12 cellular contexts compared by ENCODE assay signal in the genomic region with DNA sequence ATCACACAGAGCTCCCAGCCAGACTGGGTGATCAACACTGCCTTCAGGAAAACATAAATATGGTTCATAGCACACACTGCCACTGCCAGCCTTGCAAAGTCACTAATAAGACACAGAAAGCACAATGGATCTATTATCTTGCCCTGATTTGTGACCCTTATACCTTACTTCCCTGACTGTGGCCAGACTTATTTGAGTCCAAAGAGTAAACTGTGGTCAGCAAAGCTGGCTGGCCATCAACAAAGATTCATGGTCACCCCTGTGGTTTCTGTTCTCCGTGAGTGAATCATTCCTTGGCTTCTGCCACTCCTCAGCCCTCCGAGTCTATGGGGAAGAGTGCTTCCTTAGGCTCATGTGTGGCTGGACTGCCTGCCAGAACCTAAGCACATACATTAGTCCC.
DNase-seq lines count a peak whose midpoint lies in the region; ATAC-seq, FAIRE-seq and TF ChIP-seq lines count a peak whose summit lies in the region.
"Had no signal": no experiment of that assay in that cellular context is flagged by ENCODE, and none has a peak within 500 bp of the region (broad histone marks: within the 10 kb centered on the region; RNA-seq: fewer than 3 reads in every experiment).

No MANE protein-coding gene starts in this region.

- H2BK15ac ChIP-seq in H1 (ENCODE audit: low read length): no peak overlapping the region

- BruUV-seq in HepG2 (replicated peaks; lab: Mats Ljungman, UMichigan): no TSS peak

- H2BK120ac ChIP-seq in H1 (replicated peaks; ENCODE audit: low read depth, low read length): no peak overlapping the region

- POLR2A ChIA-PET in H1 (lab: Charles Lee; ENCODE audit: partially characterized antibody): no interaction called here
- POLR2A ChIA-PET in HepG2 (lab: Yijun Ruan, JAX): no interaction called here

- FAIRE-seq in H1 (lab: Jason Lieb, UNC) (no peak), HepG2 (lab: Jason Lieb, UNC) (no peak)

- no peak overlapping the region for H3K4me3 ChIP-seq in H1 (ENCODE audit: extremely low read depth in 1 of 4, insufficient read depth in 2 of 4, low read depth in 3 of 4, low read length in 4 of 4)
- H3K4me3 ChIP-seq in HepG2 (replicated peaks in 1 of 3; ENCODE audit: insufficient read depth in 1 of 3, low read depth in 2 of 3, low read length in 3 of 3): 0 out of 6 replicates have a peak overlapping the region, but pooled peaks of 1 of the 3 experiments have one; percentile 9
- H3K4me3 ChIP-seq: BLaER1, Peyer's patch, transverse colon had no signal

- H3K27me3 ChIP-seq in H1 (replicated peaks in 1 of 4; ENCODE audit: control insufficient read depth in 3 of 4, extremely low read depth in 1 of 4, insufficient read depth in 3 of 4, low read length in 3 of 4) (no peaks in the 10 kb centered on the region), HepG2 (ENCODE audit: control insufficient read depth in 1 of 2, insufficient read depth in 2 of 2, low read length in 2 of 2) (no peaks in the 10 kb centered on the region; a peak in 1 of 5 replicates)
- H3K27me3 ChIP-seq: BLaER1, Peyer's patch, transverse colon had no signal

- H3K18ac ChIP-seq in H1 (ENCODE audit: extremely low read depth, low read length): no peak overlapping the region

- H2BK5ac ChIP-seq in H1 (ENCODE audit: low read depth, low read length): no peak overlapping the region

- H3K27ac ChIP-seq in H1 (ENCODE audit: low read depth, low read length) (no peak overlapping the region), HepG2 (ENCODE audit: extremely low read length, insufficient read depth, low read length) (no peak overlapping the region)
- H3K27ac ChIP-seq: BLaER1, Peyer's patch, transverse colon had no signal

- H3K36me3 ChIP-seq in H1 (ENCODE audit: control insufficient read depth in 2 of 4, insufficient read depth in 4 of 4, low read length in 3 of 4) (no peaks in the 10 kb centered on the region), HepG2 (replicated peaks in 1 of 2; ENCODE audit: control insufficient read depth in 1 of 2, insufficient read depth in 2 of 2, low read length in 2 of 2) (no peaks in the 10 kb centered on the region)
- H3K36me3 ChIP-seq: BLaER1, Peyer's patch, transverse colon had no signal

- no peak for TF ChIP-seq POLR2A in H1 (IDR thresholded peaks at IDR 0.05; ENCODE audit: control extremely low read depth in 1 of 2, low read depth in 2 of 2, low read length in 2 of 2)
- TF ChIP-seq POLR2A in HepG2 (IDR thresholded peaks at IDR 0.05; ENCODE audit: insufficient read depth in 1 of 2, low read depth in 2 of 2, low read length in 2 of 2): no peak

- H3K9ac ChIP-seq in H1 (replicated peaks in 1 of 4; ENCODE audit: extremely low read depth in 1 of 4, low read depth in 3 of 4, low read length in 3 of 4): no peak overlapping the region
- H3K9ac ChIP-seq in HepG2 (ENCODE audit: insufficient read depth, low read depth, low read length): no peak overlapping the region
- H3K9ac ChIP-seq: BLaER1 had no signal

- H3K79me2 ChIP-seq in H1 (ENCODE audit: control insufficient read depth in 1 of 2, insufficient read depth in 2 of 2, low read length in 2 of 2) (no peaks in the 10 kb centered on the region), HepG2 (ENCODE audit: insufficient read depth, low read length) (no peaks in the 10 kb centered on the region)

- no peak overlapping the region for H3K4me2 ChIP-seq in H1 (ENCODE audit: insufficient read depth in 1 of 2, low read depth in 2 of 2, low read length in 2 of 2)
- peak overlapping the region; percentile 61 for H3K4me2 ChIP-seq in HepG2 (ENCODE audit: low read depth, low read length)
- H3K4me2 ChIP-seq: BLaER1 had no signal

- no peak overlapping the region for H3K23ac ChIP-seq in H1 (ENCODE audit: insufficient read length)

- no peak for TF ChIP-seq EP300 in H1 (IDR thresholded peaks at IDR 0.05; ENCODE audit: borderline replicate concordance in 1 of 2, low read depth in 2 of 2, low read length in 2 of 2)
- TF ChIP-seq EP300 in HepG2 (IDR thresholded peaks at IDR 0.05; ENCODE audit: low read depth in 2 of 2, low read length in 2 of 2): no peak
- no peak for TF ChIP-seq EP300 in HepG2 (CRISPR knock-in tag; IDR thresholded peaks at IDR 0.05; ENCODE audit: borderline replicate concordance)

- H3K56ac ChIP-seq in H1 (replicated peaks; ENCODE audit: insufficient read length, low read depth, low read length): no peak overlapping the region

- intact Hi-C loops in HepG2 (cut with micrococcal nuclease; ENCODE audit: unreplicated experiment): loop anchor here (5.0 kb wide), 2 partner anchors 157 to 437 kb away; a partner anchor contains a TSS

- ATAC-seq in HepG2 (peak; percentile 95), HG02938 (IDR thresholded peaks at IDR 0.05; ENCODE audit: unreplicated experiment) (no peak), omental fat pad (ENCODE audit: low FRiP score) (no peak)

- H2BK20ac ChIP-seq in H1 (ENCODE audit: low read length): no peak overlapping the region

- H4K91ac ChIP-seq in H1 (replicated peaks; ENCODE audit: insufficient read length, low read length): no peak overlapping the region

- WGBS in H1 (ENCODE audit: extremely low coverage in 1 of 2, insufficient coverage in 1 of 2, insufficient read length in 1 of 2, insufficient replicate concordance in 2 of 2, low coverage in 1 of 2, low lambda C conversion rate in 2 of 2, missing lambda C conversion rate in 1 of 2), 2 experiments: 92% methylated on average over 2 of the region's 2 CpGs; no CpG with 5 or more reads in 1 of the 2 experiments
- 0% methylated on average over 2 of the region's 2 CpGs for WGBS in HepG2 (ENCODE audit: low lambda C conversion rate)

- no peaks in the 10 kb centered on the region for H3K23me2 ChIP-seq in H1 (ENCODE audit: low read depth, low read length)

- no peak overlapping the region for H3K4ac ChIP-seq in H1 (replicated peaks; ENCODE audit: insufficient read length, low read depth, low read length)

- no peak overlapping the region for H4K8ac ChIP-seq in H1 (ENCODE audit: extremely low read depth, insufficient read depth, low read length)

- no peak overlapping the region for H4K5ac ChIP-seq in H1 (ENCODE audit: insufficient read length, low read depth, low read length)

- DNase-seq in AG08396 (ENCODE audit: low spot score) (peak; percentile 80), NCI-H69 (lab: John Stamatoyannopoulos, UW) (peak; percentile 9), H1 (ENCODE audit: low read depth in 1 of 2, low spot score in 2 of 2) (no peak), HepG2 (ENCODE audit: low spot score) (peak; percentile 76), omental fat pad (ENCODE audit: low spot score) (no peak), G401 (ENCODE audit: low spot score) (no peak), NCI-H524 treated with DMSO at 0.1 percent for 48 hours (lab: John Stamatoyannopoulos, UW) (no peak)
- DNase-seq: immature natural killer cell, Peyer's patch, transverse colon had no signal

- H3K79me1 ChIP-seq in H1 (ENCODE audit: low read depth, low read length): no peaks in the 10 kb centered on the region

- no peak overlapping the region for H2BK12ac ChIP-seq in H1 (ENCODE audit: low read depth, low read length)

- H3K14ac ChIP-seq in H1 (ENCODE audit: insufficient read length): no peak overlapping the region

- in situ Hi-C loops in HepG2 (cut with HindIII; ENCODE audit: extremely low pct_ligation_motif_present, low pct_unique_long_range_greater_than_20kb): loop anchor here (10.0 kb wide), 1 partner anchor 575 kb away; no protein-coding TSS in a partner anchor
- in situ Hi-C loops in G401 (cut with HindIII; ENCODE audit: low sequenced_read_pairs): no loop called here

- no peaks in the 10 kb centered on the region for H3K9me3 ChIP-seq in H1 (ENCODE audit: insufficient read depth in 2 of 2, low read depth in 1 of 2, low read length in 1 of 2)
- H3K9me3 ChIP-seq in HepG2 (ENCODE audit: low read length): no peaks in the 10 kb centered on the region
- H3K9me3 ChIP-seq: BLaER1, Peyer's patch, transverse colon had no signal

- H3K4me1 ChIP-seq in H1 (replicated peaks in 1 of 4; ENCODE audit: control insufficient read depth in 3 of 4, insufficient read depth in 4 of 4, low read length in 3 of 4) (no peaks in the 10 kb centered on the region), HepG2 (ENCODE audit: insufficient read depth, low read length) (peaks cover 30% of the 10 kb centered on the region)
- H3K4me1 ChIP-seq: BLaER1, Peyer's patch had no signal

- no peak for TF ChIP-seq CTCF in H1 (IDR thresholded peaks at IDR 0.05; ENCODE audit: control extremely low read depth in 1 of 3, insufficient read depth in 1 of 3, low read depth in 1 of 3, low read length in 3 of 3)
- no peak for TF ChIP-seq CTCF in HepG2 (CRISPR knock-in tag; IDR thresholded peaks at IDR 0.05)
- TF ChIP-seq CTCF in omental fat pad (IDR thresholded peaks at IDR 0.05): no peak

- CTCF ChIA-PET in H1 (lab: Charles Lee; ENCODE audit: partially characterized antibody): no interaction called here
- CTCF ChIA-PET in HepG2 (lab: Yijun Ruan, JAX; ENCODE audit: low intra/inter-chr PET ratio, low total read pairs): no interaction called here

- H2AK5ac ChIP-seq in H1 (ENCODE audit: low read depth, low read length): no peak overlapping the region

- TF ChIP-seq RAD21 in H1 (IDR thresholded peaks at IDR 0.05 in 1 of 2, conservative IDR thresholded peaks at IDR 0.05 in 1 of 2; ENCODE audit: low read depth in 2 of 2, low read length in 2 of 2) (no peak), HepG2 (CRISPR knock-in tag; IDR thresholded peaks at IDR 0.05) (no peak)

- peak overlapping the region; percentile 57; the same call in 1 of the 2 replicates for H2AFZ ChIP-seq in H1 (ENCODE audit: low read length)
- H2AFZ ChIP-seq in HepG2 (ENCODE audit: low read length): no peak overlapping the region

- no peaks in the 10 kb centered on the region for H4K20me1 ChIP-seq in H1 (replicated peaks in 1 of 2; ENCODE audit: control insufficient read depth in 1 of 2, insufficient read depth in 2 of 2, low read length in 2 of 2)
- no peaks in the 10 kb centered on the region for H4K20me1 ChIP-seq in HepG2 (ENCODE audit: insufficient read depth, low read length)
- H4K20me1 ChIP-seq: BLaER1 had no signal

TF ChIP-seq in H1, 55 proteins besides CTCF, POLR2A, EP300 and RAD21:
- no peak for TF ChIP-seq SUZ12 (IDR thresholded peaks at IDR 0.05; ENCODE audit: low read length)
- TF ChIP-seq JUND (IDR thresholded peaks at IDR 0.05; ENCODE audit: low read length): no peak
- TF ChIP-seq CBX5 (IDR thresholded peaks at IDR 0.05; ENCODE audit: low read depth, low read length): no peak

TF ChIP-seq in HepG2, 621 proteins besides CTCF, POLR2A, EP300 and RAD21 (continues in another document):
- TF ChIP-seq NFYC (CRISPR knock-in tag; IDR thresholded peaks at IDR 0.05): no peak
- TF ChIP-seq, protein P1, sequence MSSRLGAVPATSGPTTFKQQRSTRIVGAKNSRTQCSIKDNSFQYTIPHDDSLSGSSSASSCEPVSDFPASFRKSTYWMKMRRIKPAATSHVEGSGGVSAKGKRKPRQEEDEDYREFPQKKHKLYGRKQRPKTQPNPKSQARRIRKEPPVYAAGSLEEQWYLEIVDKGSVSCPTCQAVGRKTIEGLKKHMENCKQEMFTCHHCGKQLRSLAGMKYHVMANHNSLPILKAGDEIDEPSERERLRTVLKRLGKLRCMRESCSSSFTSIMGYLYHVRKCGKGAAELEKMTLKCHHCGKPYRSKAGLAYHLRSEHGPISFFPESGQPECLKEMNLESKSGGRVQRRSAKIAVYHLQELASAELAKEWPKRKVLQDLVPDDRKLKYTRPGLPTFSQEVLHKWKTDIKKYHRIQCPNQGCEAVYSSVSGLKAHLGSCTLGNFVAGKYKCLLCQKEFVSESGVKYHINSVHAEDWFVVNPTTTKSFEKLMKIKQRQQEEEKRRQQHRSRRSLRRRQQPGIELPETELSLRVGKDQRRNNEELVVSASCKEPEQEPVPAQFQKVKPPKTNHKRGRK (CRISPR knock-in tag; IDR thresholded peaks at IDR 0.05): no peak

Comparison
In these comparisons a context has a peak if more than half of its experiments do, and no peak if none do; other contexts are left out.
1. DNase-seq: peak in AG08396 (single experiment), NCI-H69 (single experiment) and HepG2 (single experiment); none in H1 (0 of 2), omental fat pad (single experiment), G401 (single experiment) and NCI-H524 treated with DMSO at 0.1 percent for 48 hours (single experiment).